11 cellular contexts compared by ENCODE assay signal in genomic region chr3:124859025-124859424, GRCh38. TPM values are rescaled to one million over a fixed set of nuclear protein-coding genes. Genes with fewer than 3 reads are reported as not detected.
DNase-seq lines count a peak whose midpoint lies in the region; ATAC-seq, FAIRE-seq and TF ChIP-seq lines count a peak whose summit lies in the region.
"Had no signal": no experiment of that assay in that cellular context is flagged by ENCODE, and none has a peak within 500 bp of the region (broad histone marks: within the 10 kb centered on the region; RNA-seq: fewer than 3 reads in every experiment).

No MANE protein-coding gene starts in this region.

- no peak overlapping the region for H3K4ac ChIP-seq in mesendoderm (ENCODE audit: low read depth, low read length)

- peak overlapping the region; percentile 15 to 47 for H3K27ac ChIP-seq in liver (ENCODE audit: low read depth in 1 of 2, low read length in 2 of 2)
- no peak overlapping the region for H3K27ac ChIP-seq in HepG2 (ENCODE audit: extremely low read length, insufficient read depth, low read length)
- H3K27ac ChIP-seq in epithelial cell of prostate, result peak overlapping the region; percentile 12
- peak overlapping the region; percentile 54 for H3K27ac ChIP-seq in mesendoderm (ENCODE audit: low read depth, low read length)

- no peak overlapping the region for H4K5ac ChIP-seq in mesendoderm (ENCODE audit: low read length)

- H2BK15ac ChIP-seq in mesendoderm (replicated peaks; ENCODE audit: low read depth), result no peak overlapping the region

- no peak overlapping the region for H2AFZ ChIP-seq in HepG2 (ENCODE audit: low read length)

- H3K27me3 ChIP-seq in liver (ENCODE audit: control insufficient read depth in 4 of 4, insufficient read depth in 4 of 4, low read length in 3 of 4) (no peaks in the 10 kb centered on the region), HepG2 (ENCODE audit: control insufficient read depth in 1 of 2, insufficient read depth in 2 of 2, low read length in 2 of 2) (no peaks in the 10 kb centered on the region), mesendoderm (ENCODE audit: insufficient read depth, low read length, poor library complexity) (no peaks in the 10 kb centered on the region)

- no peak overlapping the region for H2BK5ac ChIP-seq in mesendoderm (ENCODE audit: low read length)

- CTCF ChIA-PET in HepG2 (lab: Yijun Ruan, JAX; ENCODE audit: low intra/inter-chr PET ratio, low total read pairs), result no interaction called here
- CTCF ChIA-PET in T-cell (lab: Charles Lee), result no interaction called here

- no peak overlapping the region for H2AK5ac ChIP-seq in mesendoderm (ENCODE audit: low read length)

- H3K9ac ChIP-seq in liver (ENCODE audit: low read depth in 1 of 2, low read length in 2 of 2) (no peak overlapping the region), HepG2 (ENCODE audit: insufficient read depth, low read depth, low read length) (no peak overlapping the region), mesendoderm (ENCODE audit: low read length) (no peak overlapping the region)

- no peak overlapping the region for H2BK120ac ChIP-seq in mesendoderm (ENCODE audit: low read depth, low read length)

- H3K36me3 ChIP-seq in liver (ENCODE audit: control insufficient read depth in 4 of 4, insufficient read depth in 3 of 4, low read depth in 1 of 4, low read length in 3 of 4), result peaks cover 0 to 7% (median 4%) of the 10 kb centered on the region in 4 donors
- peaks cover 20 to 73% of the 10 kb centered on the region in 2 experiments; a peak in 4 of 5 replicates for H3K36me3 ChIP-seq in HepG2 (replicated peaks in 1 of 2; ENCODE audit: control insufficient read depth in 1 of 2, insufficient read depth in 2 of 2, low read length in 2 of 2)
- H3K36me3 ChIP-seq in mesendoderm (ENCODE audit: control insufficient read depth, insufficient read depth, low read length), result peaks cover 5% of the 10 kb centered on the region

- TF ChIP-seq RAD21 in liver (IDR thresholded peaks at IDR 0.05) (no peak), HepG2 (CRISPR knock-in tag; IDR thresholded peaks at IDR 0.05) (no peak)

- H4K8ac ChIP-seq in mesendoderm (ENCODE audit: low read depth, low read length), result no peak overlapping the region

- ATAC-seq in HepG2, result no peak
- no peak for ATAC-seq in HG02588 (IDR thresholded peaks at IDR 0.05; ENCODE audit: unreplicated experiment)
- ATAC-seq in T-cell (replicated peaks in 1 of 4), result no peak
- ATAC-seq in HG03354 (IDR thresholded peaks at IDR 0.05; ENCODE audit: poor library complexity, severe bottlenecking, unreplicated experiment), result no peak

- H3K9me3 ChIP-seq in liver (ENCODE audit: control insufficient read depth in 4 of 4, low read length in 3 of 4) (no peaks in the 10 kb centered on the region), HepG2 (ENCODE audit: low read length) (no peaks in the 10 kb centered on the region)

- no peak overlapping the region for H3K56ac ChIP-seq in mesendoderm (ENCODE audit: low read length)

- no peak overlapping the region for H3K18ac ChIP-seq in mesendoderm (ENCODE audit: low read length)

- TF ChIP-seq EP300 in HepG2 (IDR thresholded peaks at IDR 0.05; ENCODE audit: low read depth in 2 of 2, low read length in 2 of 2) (no peak), HepG2 (CRISPR knock-in tag; IDR thresholded peaks at IDR 0.05; ENCODE audit: borderline replicate concordance) (no peak)

- H3K27ac Mint-ChIP-seq in T-cell, result no peak overlapping the region
- H3K27ac Mint-ChIP-seq: activated naive CD4-positive, alpha-beta T cell treated with anti-CD3 and anti-CD28 coated beads for 36 hours had no signal

- DNase-seq in HepG2 (ENCODE audit: low spot score), result no peak
- DNase-seq in epithelial cell of prostate (ENCODE audit: low read depth, low spot score), result no peak
- peak; percentile 82 for DNase-seq in mesendoderm
- DNase-seq in T-cell, result no peak
- DNase-seq in activated naive CD4-positive, alpha-beta T cell treated with anti-CD3 and anti-CD28 coated beads, Interleukin-2, amount 50 U/mL, for 16 hours, result no peak
- DNase-seq: activated naive CD4-positive, alpha-beta T cell treated with anti-CD3 and anti-CD28 coated beads for 36 hours; foreskin melanocyte; NCI-H1092 treated with DMSO at 0.1 percent for 48 hours had no signal

- POLR2A ChIA-PET in HepG2 (lab: Yijun Ruan, JAX) (no interaction called here), T-cell (lab: Charles Lee) (no interaction called here)

- no peaks in the 10 kb centered on the region for H3K36me3 Mint-ChIP-seq in T-cell

- peaks cover 2 to 17% (median 7%) of the 10 kb centered on the region in 4 donors for H3K4me1 ChIP-seq in liver (ENCODE audit: control insufficient read depth in 4 of 4, insufficient read depth in 4 of 4, low read length in 3 of 4)
- no peaks in the 10 kb centered on the region for H3K4me1 ChIP-seq in HepG2 (ENCODE audit: insufficient read depth, low read length)
- peaks cover 2% of the 10 kb centered on the region for H3K4me1 ChIP-seq in mesendoderm (ENCODE audit: control insufficient read depth, low read depth, low read length)

- peaks cover 25% of the 10 kb centered on the region for H3K79me1 ChIP-seq in mesendoderm (ENCODE audit: low read length)

- peaks cover 0 to 5% (median 0%) of the 10 kb centered on the region in 3 donors for H3K4me1 Mint-ChIP-seq in T-cell

- no peak overlapping the region for H3K4me2 ChIP-seq in HepG2 (ENCODE audit: low read depth, low read length)
- H3K4me2 ChIP-seq in mesendoderm (ENCODE audit: low read length), result no peak overlapping the region

- H3K79me2 ChIP-seq in HepG2 (ENCODE audit: insufficient read depth, low read length) (peaks cover 6% of the 10 kb centered on the region), mesendoderm (ENCODE audit: control insufficient read depth, insufficient read depth, low read length) (peaks cover 53% of the 10 kb centered on the region)

- no peaks in the 10 kb centered on the region for H3K9me3 Mint-ChIP-seq in T-cell
- H3K9me3 Mint-ChIP-seq: activated naive CD4-positive, alpha-beta T cell treated with anti-CD3 and anti-CD28 coated beads for 36 hours had no signal

- no peak overlapping the region for H3K4me3 Mint-ChIP-seq in T-cell
- H3K4me3 Mint-ChIP-seq: activated naive CD4-positive, alpha-beta T cell treated with anti-CD3 and anti-CD28 coated beads for 36 hours had no signal

- FAIRE-seq in HepG2 (lab: Jason Lieb, UNC), result no peak

- TF ChIP-seq POLR2A in HepG2 (IDR thresholded peaks at IDR 0.05; ENCODE audit: insufficient read depth in 1 of 2, low read depth in 2 of 2, low read length in 2 of 2), result no peak

- H3K27me3 Mint-ChIP-seq in T-cell, result peaks cover 12 to 33% of the 10 kb centered on the region in 2 donors

- TF ChIP-seq CTCF in liver (IDR thresholded peaks at IDR 0.05; ENCODE audit: low read depth, low read length, missing input control) (no peak), HepG2 (CRISPR knock-in tag; IDR thresholded peaks at IDR 0.05) (no peak)

- no peak overlapping the region for H3K4me3 ChIP-seq in liver (ENCODE audit: low read depth in 1 of 3, low read length in 3 of 3)
- no peak overlapping the region for H3K4me3 ChIP-seq in HepG2 (replicated peaks in 1 of 3; ENCODE audit: insufficient read depth in 1 of 3, low read depth in 2 of 3, low read length in 3 of 3)
- H3K4me3 ChIP-seq in mesendoderm (ENCODE audit: low read length), result no peak overlapping the region

- in situ Hi-C loops in HepG2 (cut with HindIII; ENCODE audit: extremely low pct_ligation_motif_present, low pct_unique_long_range_greater_than_20kb), result no loop called here

- intact Hi-C loops in HepG2 (cut with micrococcal nuclease; ENCODE audit: unreplicated experiment), result no loop called here

- H3K23ac ChIP-seq in mesendoderm (ENCODE audit: low read length), result no peak overlapping the region

- no peaks in the 10 kb centered on the region for H4K20me1 ChIP-seq in HepG2 (ENCODE audit: insufficient read depth, low read length)

- BruUV-seq in HepG2 (replicated peaks; lab: Mats Ljungman, UMichigan), result no TSS peak

- 73% methylated on average over 7 of the region's 7 CpGs for WGBS in liver
- WGBS in HepG2 (ENCODE audit: low lambda C conversion rate), result 91% methylated on average over 7 of the region's 7 CpGs
- WGBS in mesendoderm (ENCODE audit: extremely low coverage, insufficient coverage, low lambda C conversion rate), result no CpG with 5 or more reads among the region's 7 CpGs

TF ChIP-seq in HepG2, 621 proteins besides CTCF, POLR2A, EP300 and RAD21 (continues in another document):
- TF ChIP-seq, protein P1, sequence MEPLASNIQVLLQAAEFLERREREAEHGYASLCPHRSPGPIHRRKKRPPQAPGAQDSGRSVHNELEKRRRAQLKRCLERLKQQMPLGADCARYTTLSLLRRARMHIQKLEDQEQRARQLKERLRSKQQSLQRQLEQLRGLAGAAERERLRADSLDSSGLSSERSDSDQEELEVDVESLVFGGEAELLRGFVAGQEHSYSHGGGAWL (CRISPR knock-in tag; IDR thresholded peaks at IDR 0.05), result no peak
- TF ChIP-seq SRSF9 (IDR thresholded peaks at IDR 0.05; ENCODE audit: borderline replicate concordance, insufficient read depth, low read depth, low read length, poor library complexity, severe bottlenecking) (no peak), BCL6 (CRISPR knock-in tag; IDR thresholded peaks at IDR 0.05) (no peak)

RNA-seq across cellular contexts. Expression of gene ITGB5, which starts 28.1 kb away (rescaled TPM):
- total RNA-seq in liver (10 to 100 TPM; 43.0 to 66.6 TPM), HepG2 (2016; rRNA removed; fragmentation: Illumina TruSeq; extraction: Trizol) (50.2 and 74.1 TPM in 2 replicates), T-cell (1 to 10 TPM; 1.2 to 2.5 (median 1.7) TPM)
- polyA plus RNA-seq in liver (10 to 100 TPM; 16.9 to 53.0 TPM), HepG2 (2011; rRNA removed) (343 and 356 TPM in 2 replicates)
- 11.6 and 14.5 TPM in 2 replicates for total RNA-seq in HepG2 (2016; cell fraction: cytosol; rRNA removed; fragmentation: Illumina TruSeq; extraction: Trizol; ENCODE audit: low read depth)
- 36.8 and 80.8 TPM in 2 replicates for total RNA-seq in HepG2 (2016; cell fraction: insoluble cytoplasmic fraction; rRNA removed; fragmentation: Illumina TruSeq; extraction: Trizol)
- 42.5 and 45.5 TPM in 2 replicates for total RNA-seq in HepG2 (2016; cell fraction: membrane; rRNA removed; fragmentation: Illumina TruSeq; extraction: Trizol)
- total RNA-seq in HepG2 (2016; cell fraction: nucleus; rRNA removed; fragmentation: Illumina TruSeq; extraction: Trizol), result 56.3 and 70.0 TPM in 2 replicates
- 228 and 302 TPM in 2 replicates for polyA plus RNA-seq in HepG2 (2011; cell fraction: cytosol; rRNA removed)
- 259 and 313 TPM in 2 replicates for polyA plus RNA-seq in HepG2 (2011; cell fraction: nucleus; rRNA removed)
- 127 and 130 TPM in 2 replicates for polyA plus RNA-seq in HepG2 (2012)
- polyA plus RNA-seq in HepG2 (2016; cell fraction: cytosol; fragmentation: Illumina TruSeq; extraction: Trizol; ENCODE audit: low read depth), result 14.7 and 15.8 TPM in 2 replicates
- polyA plus RNA-seq in HepG2 (2016; cell fraction: insoluble cytoplasmic fraction; fragmentation: Illumina TruSeq; extraction: Trizol; ENCODE audit: low read depth), result 45.2 and 59.6 TPM in 2 replicates
- polyA plus RNA-seq in HepG2 (2016; cell fraction: membrane; fragmentation: Illumina TruSeq; extraction: Trizol; ENCODE audit: low read depth), result 33.4 and 35.8 TPM in 2 replicates
- polyA plus RNA-seq in HepG2 (2016; cell fraction: nucleus; fragmentation: Illumina TruSeq; extraction: Trizol; ENCODE audit: insufficient read depth, low read depth), result 100 and 107 TPM in 2 replicates
- 84.8 and 423 TPM in 2 replicates for polyA minus RNA-seq in HepG2 (2011; rRNA and poly(A)+ RNA removed; ENCODE audit: low replicate concordance)
- 148 and 170 TPM in 2 replicates for polyA minus RNA-seq in HepG2 (2011; cell fraction: cytosol; rRNA and poly(A)+ RNA removed)
- polyA minus RNA-seq in HepG2 (2011; cell fraction: nucleus; rRNA and poly(A)+ RNA removed), result 147 and 160 TPM in 2 replicates
- 201 TPM for polyA plus RNA-seq in mesendoderm (2013, experiment 1 of 2)
- 194 TPM for polyA plus RNA-seq in mesendoderm (2013, experiment 2 of 2)
